8 cellular contexts compared by ENCODE assay signal in genomic region chr7:73738612-73739386, GRCh38. TPM values are rescaled to one million over a fixed set of nuclear protein-coding genes. Genes with fewer than 3 reads are reported as not detected.
DNase-seq lines count a peak whose midpoint lies in the region; ATAC-seq, FAIRE-seq and TF ChIP-seq lines count a peak whose summit lies in the region.

TSS of gene ABHD11 (minus strand) at chr7:73738802. CDS start at chr7:73738770, 32 bp downstream.

- H3K27ac ChIP-seq in IMR-90 (ENCODE audit: insufficient read depth, low read length) (peak within 1 kb of the TSS; percentile 69), OCI-LY7 (ENCODE audit: low read depth, low read length, poor library complexity, severe bottlenecking) (peak within 1 kb of the TSS; percentile 78), endothelial cell of umbilical vein (ENCODE audit: insufficient read depth, low read depth, low read length) (peak within 1 kb of the TSS; percentile 41)

- H2AK9ac ChIP-seq in IMR-90 (replicated peaks; ENCODE audit: low read depth, low read length, poor library complexity): peak within 1 kb of the TSS; percentile 83

- BruUV-seq in IMR-90 (replicated peaks; lab: Mats Ljungman, UMichigan): no TSS peak
- BruUV-seq in OCI-LY7 (replicated peaks; lab: Mats Ljungman, UMichigan): no TSS peak
- no TSS peak for BruUV-seq in endothelial cell of umbilical vein (replicated peaks; lab: Mats Ljungman, UMichigan)

- peaks cover 3% of the 10 kb centered on the region; the same call in 1 of the 2 replicates for H4K20me1 ChIP-seq in IMR-90 (ENCODE audit: insufficient read depth, low read length)
- peaks cover 5% of the 10 kb centered on the region; the same call in 1 of the 2 replicates for H4K20me1 ChIP-seq in OCI-LY7 (ENCODE audit: insufficient read depth, low read length)
- H4K20me1 ChIP-seq in endothelial cell of umbilical vein (replicated peaks; ENCODE audit: control insufficient read depth, extremely low read depth, insufficient read depth, low read length): no peaks in the 10 kb centered on the region

- peak within 1 kb of the TSS; percentile 45; the same call in 1 of the 2 replicates for H2BK120ac ChIP-seq in IMR-90 (ENCODE audit: low read depth, low read length)

- H3K56ac ChIP-seq in IMR-90 (ENCODE audit: extremely low read depth, insufficient read depth, low read length): 0 out of 2 replicates have a peak within 1 kb of the TSS, but pooled peaks have one; percentile 26

- H3K4me1 ChIP-seq in IMR-90 (ENCODE audit: control insufficient read depth, insufficient read depth, low read length) (peaks cover 7% of the 10 kb centered on the region), OCI-LY7 (ENCODE audit: insufficient read depth, low read length, poor library complexity, severe bottlenecking) (peaks cover 49% of the 10 kb centered on the region), endothelial cell of umbilical vein (ENCODE audit: control insufficient read depth, extremely low read depth, insufficient read depth, low read length) (peaks cover 8% of the 10 kb centered on the region)

- H3K79me1 ChIP-seq in IMR-90 (ENCODE audit: low read depth in 1 of 2, low read length in 2 of 2): peaks cover 5 to 27% of the 10 kb centered on the region in 2 experiments; a peak in 3 of 4 replicates

- TF ChIP-seq RAD21 in IMR-90 (IDR thresholded peaks at IDR 0.05; ENCODE audit: low read length): no peak

- no peaks in the 10 kb centered on the region for H3K9me2 ChIP-seq in OCI-LY7 (ENCODE audit: insufficient read depth, low read length)

- POLR2A ChIA-PET in IMR-90 (lab: Charles Lee; ENCODE audit: unreplicated experiment): no interaction called here
- POLR2A ChIA-PET in OCI-LY7 (lab: Charles Lee): interaction anchor here (0.6 to 1.2 kb wide), 7 partner anchors 34 to 838 kb away, joined by 3 to 4 read pairs (median 3); partner anchors contain the start of gene TBL2
- POLR2A ChIA-PET in endothelial cell of umbilical vein (lab: Charles Lee): interaction anchor here (0.6 to 1.1 kb wide), 5 partner anchors 18 to 286 kb away, joined by 3 to 4 read pairs (median 4); partner anchors contain the start of gene BAZ1B

- intact Hi-C loops in IMR-90 (cut with micrococcal nuclease): loop anchor here (5.0 kb wide), 1 partner anchor 114 kb away; no protein-coding TSS in a partner anchor
- intact Hi-C loops in OCI-LY7 (cut with micrococcal nuclease; ENCODE audit: unreplicated experiment): loop anchor here (5.0 to 10.0 kb wide), 2 partner anchors 104 to 214 kb away; partner anchors contain the start of genes BAZ1B and METTL27
- intact Hi-C loops in endothelial cell of umbilical vein (cut with micrococcal nuclease): loop anchor here (1.0 kb wide), 2 partner anchors 113 to 117 kb away; no protein-coding TSS in a partner anchor

- dilution Hi-C loops in IMR-90 (cut with HindIII; ENCODE audit: low sequenced_read_pairs, unreplicated experiment) (no loop called here), endothelial cell of umbilical vein (cut with MboI; ENCODE audit: extremely low pct_ligation_motif_present, low sequenced_read_pairs) (no loop called here)

- peak within 1 kb of the TSS; percentile 1 for H2BK5ac ChIP-seq in IMR-90 (ENCODE audit: low read depth, low read length, poor library complexity, severe bottlenecking)

- H2BK20ac ChIP-seq in IMR-90 (ENCODE audit: low read depth, low read length): no peak within 1 kb of the TSS

- H4K91ac ChIP-seq in IMR-90 (ENCODE audit: insufficient read depth, low read depth, low read length): peak within 1 kb of the TSS; percentile 55; the same call in 1 of the 2 replicates

- peak within 1 kb of the TSS; percentile 95 for H3K4me2 ChIP-seq in IMR-90 (ENCODE audit: low read depth, low read length)
- peak within 1 kb of the TSS; percentile 94 for H3K4me2 ChIP-seq in OCI-LY7 (ENCODE audit: low read length)
- peak within 1 kb of the TSS; percentile 76 for H3K4me2 ChIP-seq in endothelial cell of umbilical vein (ENCODE audit: insufficient read depth, low read length)

- peak; percentile 96 for FAIRE-seq in endothelial cell of umbilical vein (lab: Jason Lieb, UNC)

- peaks cover 4% of the 10 kb centered on the region; the same call in 1 of the 2 replicates for H3K79me2 ChIP-seq in OCI-LY7 (ENCODE audit: insufficient read depth, low read depth, low read length)
- H3K79me2 ChIP-seq in endothelial cell of umbilical vein (ENCODE audit: control insufficient read depth, insufficient read depth, low read length): no peaks in the 10 kb centered on the region

- H3K9me3 ChIP-seq in IMR-90 (ENCODE audit: control insufficient read depth, insufficient read depth, low read length): no peaks in the 10 kb centered on the region
- no peaks in the 10 kb centered on the region for H3K9me3 ChIP-seq in OCI-LY7 (ENCODE audit: low read length)
- H3K9me3 ChIP-seq in endothelial cell of umbilical vein (replicated peaks; ENCODE audit: control insufficient read depth, insufficient read depth, low read length): no peaks in the 10 kb centered on the region

- TF ChIP-seq POLR2A in IMR-90 (IDR thresholded peaks at IDR 0.05; ENCODE audit: low read depth, low read length): 0 out of 2 replicates have a peak, but pooled peaks have one; percentile 40
- TF ChIP-seq POLR2A in endothelial cell of umbilical vein (IDR thresholded peaks at IDR 0.05; ENCODE audit: low read depth, low read length): peak; percentile 89

- H3K9me1 ChIP-seq in IMR-90 (ENCODE audit: insufficient read depth, low read length): peaks cover 8% of the 10 kb centered on the region
- no peaks in the 10 kb centered on the region for H3K9me1 ChIP-seq in endothelial cell of umbilical vein (replicated peaks; ENCODE audit: control insufficient read depth, extremely low read depth, insufficient read depth, low read length)

- H3K18ac ChIP-seq in IMR-90 (ENCODE audit: low read depth, low read length): peak within 1 kb of the TSS; percentile 63; the same call in 1 of the 2 replicates

- H2AFZ ChIP-seq in IMR-90 (replicated peaks; ENCODE audit: low read length, poor library complexity) (peak within 1 kb of the TSS; percentile 98), OCI-LY7 (ENCODE audit: low read length) (peak within 1 kb of the TSS; percentile 78), endothelial cell of umbilical vein (ENCODE audit: low read depth, low read length) (peak within 1 kb of the TSS; percentile 96)

- H2AK5ac ChIP-seq in IMR-90 (ENCODE audit: low read depth, low read length): peak within 1 kb of the TSS; percentile 83

- H3K27me3 ChIP-seq in IMR-90 (ENCODE audit: control insufficient read depth, insufficient read depth, low read length) (no peaks in the 10 kb centered on the region), endothelial cell of umbilical vein (ENCODE audit: control insufficient read depth in 2 of 2, insufficient read depth in 2 of 2, low read length in 2 of 2) (no peaks in the 10 kb centered on the region)

- DNase-seq in DMS 273 (lab: John Stamatoyannopoulos, UW; ENCODE audit: unreplicated experiment) (peak; percentile 99), IMR-90 (peak; percentile 93), OCI-LY7 (ENCODE audit: low spot score) (peak; percentile 93), activated T-cell treated with anti-CD3 and anti-CD28 coated beads for 1 hour (ENCODE audit: low read depth) (peak; percentile 99), endothelial cell of umbilical vein (ENCODE audit: low read depth, low spot score) (peak; percentile 96), middle frontal gyrus (ENCODE audit: extremely low spot score, low spot score) (peak; percentile 89)
- DNase-seq in stimulated activated CD8-positive, alpha-beta memory T cell treated with anti-CD3 and anti-CD28 coated beads, Interleukin-2, amount 100 ng/mL, for 1 hour (ENCODE audit: low read depth in 2 of 2): peak; percentile 99

- no peak within 1 kb of the TSS for H2BK15ac ChIP-seq in IMR-90 (ENCODE audit: low read depth, low read length)

- H3K4me3 ChIP-seq in IMR-90 (ENCODE audit: insufficient read depth, low read depth, low read length) (peak within 1 kb of the TSS; percentile 99), OCI-LY7 (ENCODE audit: low read depth, low read length, poor library complexity, severe bottlenecking) (peak within 1 kb of the TSS; percentile 91), endothelial cell of umbilical vein (replicated peaks in 1 of 3; ENCODE audit: insufficient read depth in 1 of 3, low read depth in 1 of 3, low read length in 3 of 3) (peak within 1 kb of the TSS; percentile 52 to 84 (median 79))

- H4K5ac ChIP-seq in IMR-90 (ENCODE audit: low read depth, low read length): peak within 1 kb of the TSS; percentile 97

- H3K36me3 ChIP-seq in IMR-90 (ENCODE audit: control insufficient read depth, insufficient read depth, low read length) (0 out of 2 replicates have a peak, but pooled peaks cover 6% of the 10 kb centered on the region), OCI-LY7 (ENCODE audit: insufficient read depth, low read length) (peaks cover 20% of the 10 kb centered on the region), endothelial cell of umbilical vein (ENCODE audit: control insufficient read depth in 2 of 2, extremely low read depth in 1 of 2, insufficient read depth in 2 of 2, low read length in 2 of 2) (no peaks in the 10 kb centered on the region)

- peak within 1 kb of the TSS; percentile 79 for H3K9ac ChIP-seq in IMR-90 (ENCODE audit: low read depth, low read length)
- H3K9ac ChIP-seq in endothelial cell of umbilical vein (replicated peaks; ENCODE audit: extremely low read depth, insufficient read depth, low read length): peak within 1 kb of the TSS; percentile 82

- H4K8ac ChIP-seq in IMR-90 (ENCODE audit: low read depth in 2 of 2, low read length in 2 of 2): peak within 1 kb of the TSS; percentile 54 to 84

- peak within 1 kb of the TSS; percentile 73 for H3K4ac ChIP-seq in IMR-90 (ENCODE audit: low read depth, low read length)

- peak within 1 kb of the TSS; percentile 38 for H3K23ac ChIP-seq in IMR-90 (ENCODE audit: low read depth, low read length)

- peak; percentile 82 for ATAC-seq in GM21528 (IDR thresholded peaks at IDR 0.05; ENCODE audit: low FRiP score, unreplicated experiment)
- peak; percentile 94 for ATAC-seq in IMR-90 (ENCODE audit: low read depth)

- peak within 1 kb of the TSS; percentile 48 for H3K14ac ChIP-seq in IMR-90 (replicated peaks; ENCODE audit: low read depth, low read length)

- 1% methylated on average over 40 of the region's 84 CpGs; no CpG with 5 or more reads in 1 of the 2 experiments for WGBS in IMR-90 (ENCODE audit: extremely low coverage in 2 of 2, insufficient read length in 1 of 2), 2 experiments

- TF ChIP-seq CTCF in IMR-90 (conservative IDR thresholded peaks at IDR 0.05; ENCODE audit: low read depth, low read length) (no peak), OCI-LY7 (conservative IDR thresholded peaks at IDR 0.05; ENCODE audit: low read length) (peak; percentile 41; the same call in 1 of the 2 replicates), endothelial cell of umbilical vein (IDR thresholded peaks at IDR 0.05; ENCODE audit: extremely low read depth in 1 of 2, insufficient read depth in 1 of 2, low read depth in 1 of 2, low read length in 2 of 2) (no peak)

- in situ Hi-C loops in IMR-90 (cut with MboI; ENCODE audit: low sequenced_read_pairs): no loop called here

- CTCF ChIA-PET in IMR-90 (lab: Yijun Ruan, JAX): interaction anchor here (1.6 kb wide), 1 partner anchor 13 kb away, joined by 6 read pairs; no protein-coding TSS in a partner anchor
- CTCF ChIA-PET in OCI-LY7 (lab: Charles Lee; ENCODE audit: unreplicated experiment): interaction anchor here (0.5 to 1.2 kb wide), 9 partner anchors 10 to 478 kb away, joined by 3 to 13 read pairs (median 5); partner anchors contain the start of gene METTL27
- CTCF ChIA-PET in endothelial cell of umbilical vein (lab: Charles Lee): interaction anchor here (0.7 to 2.7 kb wide), 13 partner anchors 10 to 182 kb away, joined by 3 to 22 read pairs (median 4); partner anchors contain the start of gene METTL27

RNA-seq across cellular contexts. Expression of gene ABHD11, which starts in this region (rescaled TPM):
- total RNA-seq in IMR-90 (2012; rRNA removed) (13.4 and 14.2 TPM in 2 replicates), OCI-LY7 (2022) (27.5 and 30.5 TPM in 2 replicates), endothelial cell of umbilical vein (13.3 and 19.0 TPM in 2 replicates)
- polyA plus RNA-seq in IMR-90 (2012; rRNA removed) (19.9 and 22.6 TPM in 2 replicates), endothelial cell of umbilical vein (18.4 and 18.9 TPM in 2 replicates)
- 16.7 and 17.6 TPM in 2 replicates for polyA plus RNA-seq in IMR-90 (2012; cell fraction: cytosol; rRNA removed)
- 7.5 and 18.0 TPM in 2 replicates for polyA plus RNA-seq in IMR-90 (2012; cell fraction: nucleus; rRNA removed; ENCODE audit: low replicate concordance)
- total RNA-seq in OCI-LY7 (2014; rRNA removed; shearing (Covaris generic)): 25.8 and 27.4 TPM in 2 replicates
- polyA plus RNA-seq in endothelial cell of umbilical vein (2011; cell fraction: cytosol; rRNA removed): 14.5 and 14.7 TPM in 2 replicates
- polyA plus RNA-seq in endothelial cell of umbilical vein (2011; cell fraction: nucleus; rRNA removed): 8.7 and 9.6 TPM in 2 replicates
- 9.8 and 12.6 TPM in 2 replicates for polyA plus RNA-seq in endothelial cell of umbilical vein (2012)
- 6.2 and 10.0 TPM in 2 replicates for polyA minus RNA-seq in endothelial cell of umbilical vein
- 7.6 TPM for polyA minus RNA-seq in endothelial cell of umbilical vein (2011; cell fraction: cytosol; rRNA and poly(A)+ RNA removed)
- 4.4 and 5.0 TPM in 2 replicates for polyA minus RNA-seq in endothelial cell of umbilical vein (2011; cell fraction: nucleus; rRNA and poly(A)+ RNA removed)

Comparison
In these comparisons a context has a peak if more than half of its experiments do, and no peak if none do; other contexts are left out.
1. Peak in every context shown above with its lines: DNase-seq, ATAC-seq, H3K4me3 ChIP-seq and H3K27ac ChIP-seq.